In the genomic region with DNA sequence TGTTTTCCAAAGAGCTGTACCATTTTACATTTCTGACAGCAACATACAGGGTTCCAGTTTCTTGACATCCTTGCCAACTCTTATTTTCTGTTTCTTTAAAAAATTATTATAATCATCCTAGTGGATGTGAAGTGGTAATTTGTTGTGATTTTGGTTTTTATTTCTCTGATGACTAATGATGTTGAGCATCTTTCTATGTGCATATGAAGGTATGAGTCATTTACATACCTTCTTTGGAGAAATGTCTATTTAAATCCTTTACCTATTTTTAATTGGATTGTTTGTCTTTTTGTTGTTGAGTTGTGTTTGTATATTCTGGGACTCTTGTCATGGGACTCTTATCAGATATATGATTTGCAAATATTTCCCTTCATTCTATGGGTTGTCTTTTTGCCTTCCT, we compare ENCODE assay signal across 1 cellular context.
TF ChIP-seq lines count a peak whose summit lies in the region.

No MANE protein-coding gene starts in this region.

TF ChIP-seq in K562, 482 proteins besides CTCF, POLR2A, EP300 and RAD21:
- no peak for TF ChIP-seq NR3C1 (CRISPR knock-in tag; IDR thresholded peaks at IDR 0.05)
- no peak for TF ChIP-seq MIER1 (IDR thresholded peaks at IDR 0.05; ENCODE audit: low read depth)
- no peak for TF ChIP-seq HCFC1 (IDR thresholded peaks at IDR 0.05; ENCODE audit: low read depth, low read length)
- TF ChIP-seq EGR1 (conservative IDR thresholded peaks at IDR 0.05), result no peak
- TF ChIP-seq, protein P1, sequence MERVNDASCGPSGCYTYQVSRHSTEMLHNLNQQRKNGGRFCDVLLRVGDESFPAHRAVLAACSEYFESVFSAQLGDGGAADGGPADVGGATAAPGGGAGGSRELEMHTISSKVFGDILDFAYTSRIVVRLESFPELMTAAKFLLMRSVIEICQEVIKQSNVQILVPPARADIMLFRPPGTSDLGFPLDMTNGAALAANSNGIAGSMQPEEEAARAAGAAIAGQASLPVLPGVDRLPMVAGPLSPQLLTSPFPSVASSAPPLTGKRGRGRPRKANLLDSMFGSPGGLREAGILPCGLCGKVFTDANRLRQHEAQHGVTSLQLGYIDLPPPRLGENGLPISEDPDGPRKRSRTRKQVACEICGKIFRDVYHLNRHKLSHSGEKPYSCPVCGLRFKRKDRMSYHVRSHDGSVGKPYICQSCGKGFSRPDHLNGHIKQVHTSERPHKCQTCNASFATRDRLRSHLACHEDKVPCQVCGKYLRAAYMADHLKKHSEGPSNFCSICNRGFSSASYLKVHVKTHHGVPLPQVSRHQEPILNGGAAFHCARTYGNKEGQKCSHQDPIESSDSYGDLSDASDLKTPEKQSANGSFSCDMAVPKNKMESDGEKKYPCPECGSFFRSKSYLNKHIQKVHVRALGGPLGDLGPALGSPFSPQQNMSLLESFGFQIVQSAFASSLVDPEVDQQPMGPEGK (CRISPR knock-in tag; IDR thresholded peaks at IDR 0.05; ENCODE audit: borderline replicate concordance), result no peak
- 0 out of 2 replicates have a peak, but pooled peaks have one; percentile 42 for TF ChIP-seq JUNB (CRISPR knock-in tag; conservative IDR thresholded peaks at IDR 0.05)
- TF ChIP-seq, protein P2, sequence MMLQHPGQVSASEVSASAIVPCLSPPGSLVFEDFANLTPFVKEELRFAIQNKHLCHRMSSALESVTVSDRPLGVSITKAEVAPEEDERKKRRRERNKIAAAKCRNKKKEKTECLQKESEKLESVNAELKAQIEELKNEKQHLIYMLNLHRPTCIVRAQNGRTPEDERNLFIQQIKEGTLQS (IDR thresholded peaks at IDR 0.05), result peak; percentile 59; the same call in 1 of the 2 replicates
- TF ChIP-seq, protein P2 (CRISPR knock-in tag; conservative IDR thresholded peaks at IDR 0.05), result no peak
- TF ChIP-seq, protein P3, sequence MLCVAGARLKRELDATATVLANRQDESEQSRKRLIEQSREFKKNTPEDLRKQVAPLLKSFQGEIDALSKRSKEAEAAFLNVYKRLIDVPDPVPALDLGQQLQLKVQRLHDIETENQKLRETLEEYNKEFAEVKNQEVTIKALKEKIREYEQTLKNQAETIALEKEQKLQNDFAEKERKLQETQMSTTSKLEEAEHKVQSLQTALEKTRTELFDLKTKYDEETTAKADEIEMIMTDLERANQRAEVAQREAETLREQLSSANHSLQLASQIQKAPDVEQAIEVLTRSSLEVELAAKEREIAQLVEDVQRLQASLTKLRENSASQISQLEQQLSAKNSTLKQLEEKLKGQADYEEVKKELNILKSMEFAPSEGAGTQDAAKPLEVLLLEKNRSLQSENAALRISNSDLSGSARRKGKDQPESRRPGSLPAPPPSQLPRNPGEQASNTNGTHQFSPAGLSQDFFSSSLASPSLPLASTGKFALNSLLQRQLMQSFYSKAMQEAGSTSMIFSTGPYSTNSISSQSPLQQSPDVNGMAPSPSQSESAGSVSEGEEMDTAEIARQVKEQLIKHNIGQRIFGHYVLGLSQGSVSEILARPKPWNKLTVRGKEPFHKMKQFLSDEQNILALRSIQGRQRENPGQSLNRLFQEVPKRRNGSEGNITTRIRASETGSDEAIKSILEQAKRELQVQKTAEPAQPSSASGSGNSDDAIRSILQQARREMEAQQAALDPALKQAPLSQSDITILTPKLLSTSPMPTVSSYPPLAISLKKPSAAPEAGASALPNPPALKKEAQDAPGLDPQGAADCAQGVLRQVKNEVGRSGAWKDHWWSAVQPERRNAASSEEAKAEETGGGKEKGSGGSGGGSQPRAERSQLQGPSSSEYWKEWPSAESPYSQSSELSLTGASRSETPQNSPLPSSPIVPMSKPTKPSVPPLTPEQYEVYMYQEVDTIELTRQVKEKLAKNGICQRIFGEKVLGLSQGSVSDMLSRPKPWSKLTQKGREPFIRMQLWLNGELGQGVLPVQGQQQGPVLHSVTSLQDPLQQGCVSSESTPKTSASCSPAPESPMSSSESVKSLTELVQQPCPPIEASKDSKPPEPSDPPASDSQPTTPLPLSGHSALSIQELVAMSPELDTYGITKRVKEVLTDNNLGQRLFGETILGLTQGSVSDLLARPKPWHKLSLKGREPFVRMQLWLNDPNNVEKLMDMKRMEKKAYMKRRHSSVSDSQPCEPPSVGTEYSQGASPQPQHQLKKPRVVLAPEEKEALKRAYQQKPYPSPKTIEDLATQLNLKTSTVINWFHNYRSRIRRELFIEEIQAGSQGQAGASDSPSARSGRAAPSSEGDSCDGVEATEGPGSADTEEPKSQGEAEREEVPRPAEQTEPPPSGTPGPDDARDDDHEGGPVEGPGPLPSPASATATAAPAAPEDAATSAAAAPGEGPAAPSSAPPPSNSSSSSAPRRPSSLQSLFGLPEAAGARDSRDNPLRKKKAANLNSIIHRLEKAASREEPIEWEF (CRISPR knock-in tag; IDR thresholded peaks at IDR 0.05), result no peak
- TF ChIP-seq GTF2E2 (tag; IDR thresholded peaks at IDR 0.05), result 0 out of 2 replicates have a peak, but pooled peaks have one; percentile 32
- TF ChIP-seq KDM5B (IDR thresholded peaks at IDR 0.05; ENCODE audit: insufficient replicate concordance, low read depth, low read length), result no peak
- TF ChIP-seq, protein P4, sequence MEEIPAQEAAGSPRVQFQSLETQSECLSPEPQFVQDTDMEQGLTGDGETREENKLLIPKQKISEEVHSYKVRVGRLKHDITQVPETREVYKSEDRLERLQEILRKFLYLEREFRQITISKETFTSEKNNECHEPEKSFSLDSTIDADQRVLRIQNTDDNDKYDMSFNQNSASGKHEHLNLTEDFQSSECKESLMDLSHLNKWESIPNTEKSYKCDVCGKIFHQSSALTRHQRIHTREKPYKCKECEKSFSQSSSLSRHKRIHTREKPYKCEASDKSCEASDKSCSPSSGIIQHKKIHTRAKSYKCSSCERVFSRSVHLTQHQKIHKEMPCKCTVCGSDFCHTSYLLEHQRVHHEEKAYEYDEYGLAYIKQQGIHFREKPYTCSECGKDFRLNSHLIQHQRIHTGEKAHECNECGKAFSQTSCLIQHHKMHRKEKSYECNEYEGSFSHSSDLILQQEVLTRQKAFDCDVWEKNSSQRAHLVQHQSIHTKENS (CRISPR knock-in tag; IDR thresholded peaks at IDR 0.05), result no peak
- TF ChIP-seq, protein P5, sequence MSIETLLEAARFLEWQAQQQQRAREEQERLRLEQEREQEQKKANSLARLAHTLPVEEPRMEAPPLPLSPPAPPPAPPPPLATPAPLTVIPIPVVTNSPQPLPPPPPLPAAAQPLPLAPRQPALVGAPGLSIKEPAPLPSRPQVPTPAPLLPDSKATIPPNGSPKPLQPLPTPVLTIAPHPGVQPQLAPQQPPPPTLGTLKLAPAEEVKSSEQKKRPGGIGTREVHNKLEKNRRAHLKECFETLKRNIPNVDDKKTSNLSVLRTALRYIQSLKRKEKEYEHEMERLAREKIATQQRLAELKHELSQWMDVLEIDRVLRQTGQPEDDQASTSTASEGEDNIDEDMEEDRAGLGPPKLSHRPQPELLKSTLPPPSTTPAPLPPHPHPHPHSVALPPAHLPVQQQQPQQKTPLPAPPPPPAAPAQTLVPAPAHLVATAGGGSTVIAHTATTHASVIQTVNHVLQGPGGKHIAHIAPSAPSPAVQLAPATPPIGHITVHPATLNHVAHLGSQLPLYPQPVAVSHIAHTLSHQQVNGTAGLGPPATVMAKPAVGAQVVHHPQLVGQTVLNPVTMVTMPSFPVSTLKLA (conservative IDR thresholded peaks at IDR 0.05), result 0 out of 4 replicates have a peak, but pooled peaks of 1 of the 2 experiments have one; percentile 2
- TF ChIP-seq, protein P6, sequence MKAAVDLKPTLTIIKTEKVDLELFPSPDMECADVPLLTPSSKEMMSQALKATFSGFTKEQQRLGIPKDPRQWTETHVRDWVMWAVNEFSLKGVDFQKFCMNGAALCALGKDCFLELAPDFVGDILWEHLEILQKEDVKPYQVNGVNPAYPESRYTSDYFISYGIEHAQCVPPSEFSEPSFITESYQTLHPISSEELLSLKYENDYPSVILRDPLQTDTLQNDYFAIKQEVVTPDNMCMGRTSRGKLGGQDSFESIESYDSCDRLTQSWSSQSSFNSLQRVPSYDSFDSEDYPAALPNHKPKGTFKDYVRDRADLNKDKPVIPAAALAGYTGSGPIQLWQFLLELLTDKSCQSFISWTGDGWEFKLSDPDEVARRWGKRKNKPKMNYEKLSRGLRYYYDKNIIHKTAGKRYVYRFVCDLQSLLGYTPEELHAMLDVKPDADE (conservative IDR thresholded peaks at IDR 0.05; ENCODE audit: control insufficient read depth, low read depth, low read length), result no peak
- TF ChIP-seq TAF7 (tag; IDR thresholded peaks at IDR 0.05), result no peak
- 0 out of 2 replicates have a peak, but pooled peaks have one; percentile 9 for TF ChIP-seq FOSL1 (tag; conservative IDR thresholded peaks at IDR 0.05)
